ENCODE assay signal across 6 cellular contexts in the genomic region with DNA sequence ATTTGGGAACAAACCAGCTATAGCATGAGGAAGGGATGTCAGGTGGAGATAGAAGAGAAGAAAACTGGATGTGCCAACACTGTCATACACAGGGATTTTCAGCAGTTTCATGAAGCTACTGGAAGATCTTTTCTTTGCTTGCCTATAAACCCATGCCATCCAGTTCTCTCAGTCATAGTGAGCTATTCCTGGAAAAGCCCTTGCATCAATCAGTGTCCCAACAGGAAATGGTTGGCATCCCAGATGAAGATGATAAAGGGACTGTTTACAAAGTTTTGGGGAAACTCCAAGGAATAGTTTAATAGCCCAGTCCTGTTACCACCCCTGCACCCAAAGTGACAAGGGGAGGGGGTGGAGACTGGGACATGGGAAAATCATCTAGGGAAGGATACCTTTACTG.
"Had no signal": no experiment of that assay in that cellular context is flagged by ENCODE, and none has a peak within 500 bp of the region (broad histone marks: within the 10 kb centered on the region; RNA-seq: fewer than 3 reads in every experiment).

No MANE protein-coding gene starts in this region.

- ATAC-seq: HepG2, K562 had no signal

- H3K4me1 Mint-ChIP-seq: IgD-negative memory B cell had no signal

- H3K9me3 Mint-ChIP-seq: IgD-negative memory B cell had no signal

- H3K4me3 Mint-ChIP-seq: IgD-negative memory B cell had no signal

- H3K36me3 Mint-ChIP-seq: IgD-negative memory B cell had no signal

- DNase-seq: IMR-90, KBM-7, KG1 had no signal

- H3K27ac Mint-ChIP-seq: IgD-negative memory B cell had no signal
